8 cellular contexts compared by ENCODE assay signal in the genomic region with DNA sequence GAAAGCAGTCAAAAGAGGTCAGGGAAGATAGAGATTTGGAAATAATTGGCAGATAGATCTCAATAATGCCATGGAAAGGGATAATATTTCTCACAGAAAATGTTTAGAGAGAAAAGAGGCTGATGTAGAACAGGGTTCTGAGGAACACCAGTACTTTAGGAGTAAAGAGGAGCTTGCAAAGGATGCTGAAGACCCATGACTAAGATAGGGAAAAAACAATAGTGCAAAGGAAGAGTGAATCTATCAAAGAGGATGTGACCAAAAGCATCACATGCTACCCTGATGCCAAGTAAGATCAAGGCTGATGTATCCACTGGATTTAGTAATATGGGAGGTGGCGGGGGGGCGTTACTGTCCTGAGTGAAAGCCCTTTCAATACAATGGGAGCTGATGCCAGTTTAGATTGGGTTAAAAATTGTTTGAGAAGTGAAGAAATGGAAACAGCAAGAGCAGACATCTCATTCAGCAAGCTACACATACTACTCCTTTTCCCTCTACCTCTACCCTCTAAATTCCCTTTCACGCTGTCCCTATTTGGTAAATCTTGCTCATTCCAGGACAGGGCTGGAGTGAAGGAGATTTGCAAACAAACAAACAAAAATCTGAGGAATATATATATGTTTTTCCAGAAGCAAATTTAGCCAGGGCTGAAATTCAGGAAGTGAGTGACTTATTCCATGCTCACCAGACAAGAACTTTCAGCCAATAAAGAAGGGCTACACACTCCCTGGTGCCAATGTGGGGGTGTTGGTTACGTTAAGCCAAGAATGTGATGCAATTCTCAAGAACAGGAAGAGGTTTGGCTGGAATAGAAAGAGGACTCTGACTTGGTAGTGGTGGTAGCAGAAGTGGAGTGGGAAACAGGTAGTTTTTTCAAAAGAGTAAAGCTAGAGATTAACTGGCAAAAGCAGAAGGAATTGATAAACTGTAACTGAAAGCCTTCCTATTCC. TPM values are rescaled to one million over a fixed set of nuclear protein-coding genes. Genes with fewer than 3 reads are reported as not detected.
DNase-seq lines count a peak whose midpoint lies in the region; ATAC-seq, FAIRE-seq and TF ChIP-seq lines count a peak whose summit lies in the region.
"Not testable (repeated sequence)": the region's sequence is repeated elsewhere in the genome, so short reads cannot be mapped to it uniquely, and the experiment has no call there.

No MANE protein-coding gene starts in this region.

- peak; percentile 67 to 82 (median 72) for ATAC-seq in heart right ventricle

- H3K4me1 Mint-ChIP-seq in T-helper 2 cell treated with Interferon-gamma antibody and Interleukin-4, amounts not matched to agents 5 μg/mL and 100 μg/mL, for 36 hours (ENCODE audit: low read depth), result peaks cover 24% of the 10 kb centered on the region
- peaks cover 24% of the 10 kb centered on the region for H3K4me1 Mint-ChIP-seq in activated T-helper 1 cell treated with anti-CD3 and anti-CD28 coated beads, Interleukin-12 subunit alpha, Interleukin-12 subunit beta, Interleukin-2, Interleukin-4 antibody, amounts not matched to agents 30 ng/mL and 10 ng/mL and 1 ng/mL, durations not matched to agents 14 hours and 24 hours and 36 hours (ENCODE audit: low read depth)
- peaks cover 30% of the 10 kb centered on the region for H3K4me1 Mint-ChIP-seq in chondrocyte (ENCODE audit: low read depth)
- peaks cover 35% of the 10 kb centered on the region for H3K4me1 Mint-ChIP-seq in mesothelial cell of epicardium

- 88 to 92% methylated on average over 3 of the region's 4 CpGs for WGBS in heart right ventricle, 2 donors
- WGBS in smooth muscle cell (ENCODE audit: low lambda C conversion rate), result 90% methylated on average over 3 of the region's 4 CpGs

- not testable (repeated sequence) for H3K4me2 ChIP-seq in smooth muscle cell

- H3K27ac Mint-ChIP-seq in T-helper 2 cell treated with Interferon-gamma antibody and Interleukin-4, amounts not matched to agents 5 μg/mL and 100 μg/mL, for 36 hours, result peak overlapping the region; percentile 70
- H3K27ac Mint-ChIP-seq in activated T-helper 1 cell treated with anti-CD3 and anti-CD28 coated beads, Interleukin-12 subunit alpha, Interleukin-12 subunit beta, Interleukin-2, Interleukin-4 antibody, amounts not matched to agents 30 ng/mL and 10 ng/mL and 1 ng/mL, durations not matched to agents 14 hours and 24 hours and 36 hours, result peak overlapping the region; percentile 18
- H3K27ac Mint-ChIP-seq in chondrocyte (ENCODE audit: unreplicated experiment), result peak overlapping the region; percentile 86
- H3K27ac Mint-ChIP-seq in mesothelial cell of epicardium, result peak overlapping the region; percentile 73

- H3K4me3 Mint-ChIP-seq in T-helper 2 cell treated with Interferon-gamma antibody and Interleukin-4, amounts not matched to agents 5 μg/mL and 100 μg/mL, for 36 hours, result peak overlapping the region; percentile 69
- H3K4me3 Mint-ChIP-seq in activated T-helper 1 cell treated with anti-CD3 and anti-CD28 coated beads, Interleukin-12 subunit alpha, Interleukin-12 subunit beta, Interleukin-2, Interleukin-4 antibody, amounts not matched to agents 30 ng/mL and 10 ng/mL and 1 ng/mL, durations not matched to agents 14 hours and 24 hours and 36 hours, result peak overlapping the region; percentile 55
- not testable (repeated sequence) for H3K4me3 Mint-ChIP-seq in chondrocyte (ENCODE audit: unreplicated experiment); mesothelial cell of epicardium

- not testable (repeated sequence) for H4K20me1 ChIP-seq in smooth muscle cell (ENCODE audit: low read depth)

- not testable (repeated sequence) for H3K27me3 ChIP-seq in ACC112 (ENCODE audit: insufficient read depth, low read length); heart right ventricle; smooth muscle cell (ENCODE audit: low read depth)

- H3K27ac ChIP-seq in ACC112 (ENCODE audit: low read depth, low read length) (peak overlapping the region; percentile 74), heart right ventricle (peak overlapping the region in 4 of 10 donors; percentile 14 to 65 (median 26)), smooth muscle cell (ENCODE audit: low read depth) (peak overlapping the region; percentile 55)

- H3K4me1 ChIP-seq in ACC112 (ENCODE audit: control insufficient read depth, insufficient read depth, low read length, unreplicated experiment) (peaks cover 26% of the 10 kb centered on the region), heart right ventricle (peaks cover 0 to 22% (median 0%) of the 10 kb centered on the region in 9 donors)
- not testable (repeated sequence) for H3K4me1 ChIP-seq in smooth muscle cell (ENCODE audit: low read depth)

- not testable (repeated sequence) for H3K36me3 Mint-ChIP-seq in T-helper 2 cell treated with Interferon-gamma antibody and Interleukin-4, amounts not matched to agents 5 μg/mL and 100 μg/mL, for 36 hours (ENCODE audit: low read depth); activated T-helper 1 cell treated with anti-CD3 and anti-CD28 coated beads, Interleukin-12 subunit alpha, Interleukin-12 subunit beta, Interleukin-2, Interleukin-4 antibody, amounts not matched to agents 30 ng/mL and 10 ng/mL and 1 ng/mL, durations not matched to agents 14 hours and 24 hours and 36 hours (ENCODE audit: low read depth); chondrocyte (ENCODE audit: low read depth); mesothelial cell of epicardium

- H3K36me3 ChIP-seq in ACC112 (ENCODE audit: insufficient read depth, low read length); heart right ventricle; smooth muscle cell (ENCODE audit: low read depth): not testable (repeated sequence)

- peak; percentile 59 for FAIRE-seq in HTR-8/SVneo (lab: Jason Lieb, UNC)

- H3K79me2 ChIP-seq in ACC112 (ENCODE audit: control insufficient read depth, insufficient read depth, low read length, unreplicated experiment); smooth muscle cell (ENCODE audit: low read depth): not testable (repeated sequence)

- not testable (repeated sequence) for H3K9ac ChIP-seq in smooth muscle cell (ENCODE audit: low read depth)

- not testable (repeated sequence) for H2AFZ ChIP-seq in ACC112 (ENCODE audit: low read length, unreplicated experiment); smooth muscle cell (ENCODE audit: low read depth)

- not testable (repeated sequence) for H3K4me3 ChIP-seq in ACC112 (ENCODE audit: low read depth, low read length); heart right ventricle; smooth muscle cell

- TF ChIP-seq CTCF in chondrocyte (IDR thresholded peaks at IDR 0.05); heart right ventricle (IDR thresholded peaks at IDR 0.05); mesothelial cell of epicardium (IDR thresholded peaks at IDR 0.05; ENCODE audit: unreplicated experiment); smooth muscle cell (IDR thresholded peaks at IDR 0.05; ENCODE audit: borderline replicate concordance, insufficient read depth, poor library complexity, severe bottlenecking): not testable (repeated sequence)

- not testable (repeated sequence) for H3K9me3 Mint-ChIP-seq in T-helper 2 cell treated with Interferon-gamma antibody and Interleukin-4, amounts not matched to agents 5 μg/mL and 100 μg/mL, for 36 hours; activated T-helper 1 cell treated with anti-CD3 and anti-CD28 coated beads, Interleukin-12 subunit alpha, Interleukin-12 subunit beta, Interleukin-2, Interleukin-4 antibody, amounts not matched to agents 30 ng/mL and 10 ng/mL and 1 ng/mL, durations not matched to agents 14 hours and 24 hours and 36 hours; chondrocyte (ENCODE audit: low read depth); mesothelial cell of epicardium

- intact Hi-C loops in activated T-helper 1 cell treated with anti-CD3 and anti-CD28 coated beads, Interleukin-12 subunit alpha, Interleukin-12 subunit beta, Interleukin-2, Interleukin-4 antibody, amounts not matched to agents 30 ng/mL and 10 ng/mL and 1 ng/mL, durations not matched to agents 14 hours and 24 hours and 36 hours (cut with micrococcal nuclease), result loop anchor here (10.0 kb wide), 1 partner anchor 160 kb away; no protein-coding TSS in a partner anchor
- intact Hi-C loops in heart right ventricle (cut with DNase I), result loop anchor here in 5 of 10 donors (5.0 to 10.0 kb wide), 4 partner anchors 190 to 260 kb away; no protein-coding TSS in a partner anchor

- H3K27me3 Mint-ChIP-seq in T-helper 2 cell treated with Interferon-gamma antibody and Interleukin-4, amounts not matched to agents 5 μg/mL and 100 μg/mL, for 36 hours (ENCODE audit: low read depth); activated T-helper 1 cell treated with anti-CD3 and anti-CD28 coated beads, Interleukin-12 subunit alpha, Interleukin-12 subunit beta, Interleukin-2, Interleukin-4 antibody, amounts not matched to agents 30 ng/mL and 10 ng/mL and 1 ng/mL, durations not matched to agents 14 hours and 24 hours and 36 hours (ENCODE audit: insufficient read depth); chondrocyte (ENCODE audit: low read depth); mesothelial cell of epicardium (ENCODE audit: low read depth): not testable (repeated sequence)

- not testable (repeated sequence) for H3K9me3 ChIP-seq in heart right ventricle; smooth muscle cell (replicated peaks; ENCODE audit: low read depth)

- DNase-seq in HTR-8/SVneo (ENCODE audit: insufficient read length, low spot score); activated T-helper 1 cell treated with anti-CD3 and anti-CD28 coated beads, Interleukin-12 subunit alpha, Interleukin-12 subunit beta, Interleukin-2, Interleukin-4 antibody, amounts not matched to agents 30 ng/mL and 10 ng/mL and 1 ng/mL, durations not matched to agents 14 hours and 24 hours and 36 hours (ENCODE audit: low spot score); chondrocyte (ENCODE audit: low spot score); heart right ventricle; mesothelial cell of epicardium (ENCODE audit: low spot score in 2 of 2, unreplicated experiment in 2 of 2); smooth muscle cell (lab: John Stamatoyannopoulos, UW; ENCODE audit: unreplicated experiment): not testable (repeated sequence)
- DNase-seq in T-helper 2 cell treated with Interferon-gamma antibody and Interleukin-4, amounts not matched to agents 5 μg/mL and 100 μg/mL, for 36 hours (ENCODE audit: low spot score), result peak; percentile 37

- H3F3A ChIP-seq in smooth muscle cell (ENCODE audit: low read depth), result not testable (repeated sequence)

RNA-seq across cellular contexts. Expression of a gene that starts 32.0 kb away (rescaled TPM):
- 22.3 and 22.6 TPM in 2 replicates for total RNA-seq in activated T-helper 1 cell treated with anti-CD3 and anti-CD28 coated beads, Interleukin-12 subunit alpha, Interleukin-12 subunit beta, Interleukin-2, Interleukin-4 antibody, amounts not matched to agents 30 ng/mL and 10 ng/mL and 1 ng/mL, durations not matched to agents 14 hours and 24 hours and 36 hours
- total RNA-seq in chondrocyte (48.3 to 57.4 TPM (median 48.5 TPM) in 3 replicates), heart right ventricle (10 to 100 TPM; 12.9 to 18.5 (median 15.5) TPM), mesothelial cell of epicardium (39.8 to 42.3 TPM (median 40.2 TPM) in 3 replicates), smooth muscle cell (55.0 and 70.7 TPM in 2 replicates)
- polyA plus RNA-seq in heart right ventricle (10 to 100 TPM; 12.1 to 14.7 TPM), smooth muscle cell (35.9 and 36.4 TPM in 2 replicates)

Comparison
In these comparisons a context has a peak if more than half of its experiments do, and no peak if none do; other contexts are left out.
1. H3K27ac Mint-ChIP-seq: peak in every context shown above with its lines; median percentile 86 in chondrocyte; 73 in mesothelial cell of epicardium; 70 in T-helper 2 cell treated with Interferon-gamma antibody and Interleukin-4, amounts not matched to agents 5 μg/mL and 100 μg/mL, for 36 hours; 18 in activated T-helper 1 cell treated with anti-CD3 and anti-CD28 coated beads, Interleukin-12 subunit alpha, Interleukin-12 subunit beta, Interleukin-2, Interleukin-4 antibody, amounts not matched to agents 30 ng/mL and 10 ng/mL and 1 ng/mL, durations not matched to agents 14 hours and 24 hours and 36 hours.